Comparison of ENCODE assay signal across 13 cellular contexts in genomic region chr20:44635877-44636276, GRCh38. TPM values are rescaled to one million over a fixed set of nuclear protein-coding genes. Genes with fewer than 3 reads are reported as not detected.
A peak's percentile ranks its signal among the peaks of the same experiment; 100 is the strongest.
DNase-seq lines count a peak whose midpoint lies in the region; ATAC-seq and TF ChIP-seq lines count a peak whose summit lies in the region.
"Had no signal": no experiment of that assay in that cellular context is flagged by ENCODE, and none has a peak within 500 bp of the region (broad histone marks: within the 10 kb centered on the region; RNA-seq: fewer than 3 reads in every experiment).

No MANE protein-coding gene starts in this region.

- no peaks in the 10 kb centered on the region for H3K9me3 ChIP-seq in RWPE2 (ENCODE audit: severe bottlenecking)

- no peaks in the 10 kb centered on the region for H3K27me3 Mint-ChIP-seq in activated naive CD4-positive, alpha-beta T cell treated with anti-CD3 and anti-CD28 coated beads, Interleukin-2, amount 50 U/mL, for 24 hours
- no peaks in the 10 kb centered on the region for H3K27me3 Mint-ChIP-seq in natural killer cell (ENCODE audit: low read depth in 2 of 2)
- H3K27me3 Mint-ChIP-seq in natural killer cell treated with Interleukin-12 subunit alpha and Interleukin-12 subunit beta and Interleukin-15 and Interleukin-18, amount 100 ng/mL, for 72 hours: no peaks in the 10 kb centered on the region
- H3K27me3 Mint-ChIP-seq: B cell had no signal

- DNase-seq in activated naive CD4-positive, alpha-beta T cell treated with anti-CD3 and anti-CD28 coated beads, Interleukin-2, amount 50 U/mL, for 16 hours: no peak
- DNase-seq in natural killer cell: no peak
- no peak for DNase-seq in natural killer cell treated with Interleukin-12 subunit alpha and Interleukin-12 subunit beta and Interleukin-15 and Interleukin-18, amount 100 ng/mL, for 72 hours (ENCODE audit: low spot score)
- DNase-seq in RWPE2 (ENCODE audit: low spot score): peak; percentile 75
- DNase-seq in midbrain (lab: John Stamatoyannopoulos, UW): no peak
- no peak for DNase-seq in HuH-7.5 (ENCODE audit: low spot score)
- DNase-seq: Calu3; CD8-positive, alpha-beta T cell; H9 had no signal

- no peaks in the 10 kb centered on the region for H3K9me3 Mint-ChIP-seq in activated naive CD4-positive, alpha-beta T cell treated with anti-CD3 and anti-CD28 coated beads, Interleukin-2, amount 50 U/mL, for 24 hours
- no peaks in the 10 kb centered on the region for H3K9me3 Mint-ChIP-seq in natural killer cell
- no peaks in the 10 kb centered on the region for H3K9me3 Mint-ChIP-seq in natural killer cell treated with Interleukin-12 subunit alpha and Interleukin-12 subunit beta and Interleukin-15 and Interleukin-18, amount 100 ng/mL, for 72 hours
- H3K9me3 Mint-ChIP-seq: CD8-positive, alpha-beta T cell had no signal

- no peak overlapping the region for H3K27ac ChIP-seq in RWPE2 (ENCODE audit: poor library complexity, severe bottlenecking)

- H3K36me3 ChIP-seq in RWPE2 (ENCODE audit: low read depth): peaks cover 18% of the 10 kb centered on the region

- no peak overlapping the region for H3K4me3 Mint-ChIP-seq in activated naive CD4-positive, alpha-beta T cell treated with anti-CD3 and anti-CD28 coated beads, Interleukin-2, amount 50 U/mL, for 24 hours
- no peak overlapping the region for H3K4me3 Mint-ChIP-seq in natural killer cell
- H3K4me3 Mint-ChIP-seq in natural killer cell treated with Interleukin-12 subunit alpha and Interleukin-12 subunit beta and Interleukin-15 and Interleukin-18, amount 100 ng/mL, for 72 hours: no peak overlapping the region
- H3K4me3 Mint-ChIP-seq: B cell; CD8-positive, alpha-beta T cell; H9 had no signal

- ATAC-seq in natural killer cell: no peak
- ATAC-seq in natural killer cell treated with Interleukin-12 subunit alpha and Interleukin-12 subunit beta and Interleukin-15 and Interleukin-18, amount 100 ng/mL, for 72 hours: no peak
- no peak for ATAC-seq in RWPE2 (ENCODE audit: low read depth)
- ATAC-seq: CD8-positive, alpha-beta T cell; HepG2 had no signal

- H3K4me1 ChIP-seq in RWPE2 (ENCODE audit: insufficient read depth, poor library complexity, severe bottlenecking): no peaks in the 10 kb centered on the region

- H3K27ac Mint-ChIP-seq in activated naive CD4-positive, alpha-beta T cell treated with anti-CD3 and anti-CD28 coated beads, Interleukin-2, amount 50 U/mL, for 24 hours: peak overlapping the region; percentile 55
- peak overlapping the region; percentile 20 to 50 for H3K27ac Mint-ChIP-seq in natural killer cell
- H3K27ac Mint-ChIP-seq in natural killer cell treated with Interleukin-12 subunit alpha and Interleukin-12 subunit beta and Interleukin-15 and Interleukin-18, amount 100 ng/mL, for 72 hours: peak overlapping the region in 1 of 2 donors; percentile 51
- H3K27ac Mint-ChIP-seq: B cell; CD8-positive, alpha-beta T cell; H9 had no signal

- TF ChIP-seq CTCF in natural killer cell (IDR thresholded peaks at IDR 0.05) (no peak), RWPE2 (IDR thresholded peaks at IDR 0.05; ENCODE audit: poor library complexity, severe bottlenecking) (no peak)

- H3K27me3 ChIP-seq in RWPE2 (ENCODE audit: insufficient read depth, poor library complexity, severe bottlenecking): no peaks in the 10 kb centered on the region
- H3K27me3 ChIP-seq: BLaER1 treated with 17β-estradiol and CSF1 and Interleukin-3, amounts not matched to agents 10 nM and 100 nM had no signal

- H3K4me3 ChIP-seq in RWPE2 (ENCODE audit: severe bottlenecking): no peak overlapping the region
- H3K4me3 ChIP-seq: BLaER1 treated with 17β-estradiol and CSF1 and Interleukin-3, amounts not matched to agents 10 nM and 100 nM had no signal

- peaks cover 5% of the 10 kb centered on the region for H3K4me1 Mint-ChIP-seq in activated naive CD4-positive, alpha-beta T cell treated with anti-CD3 and anti-CD28 coated beads, Interleukin-2, amount 50 U/mL, for 24 hours
- peaks cover 34 to 44% of the 10 kb centered on the region in 2 donors for H3K4me1 Mint-ChIP-seq in natural killer cell
- H3K4me1 Mint-ChIP-seq in natural killer cell treated with Interleukin-12 subunit alpha and Interleukin-12 subunit beta and Interleukin-15 and Interleukin-18, amount 100 ng/mL, for 72 hours (ENCODE audit: low read depth in 2 of 2): peaks cover 21 to 36% of the 10 kb centered on the region in 2 donors

- intact Hi-C loops in natural killer cell (cut with micrococcal nuclease): no loop called here

- H3K36me3 Mint-ChIP-seq in activated naive CD4-positive, alpha-beta T cell treated with anti-CD3 and anti-CD28 coated beads, Interleukin-2, amount 50 U/mL, for 24 hours: peaks cover 12% of the 10 kb centered on the region
- H3K36me3 Mint-ChIP-seq in natural killer cell: no peaks in the 10 kb centered on the region
- H3K36me3 Mint-ChIP-seq in natural killer cell treated with Interleukin-12 subunit alpha and Interleukin-12 subunit beta and Interleukin-15 and Interleukin-18, amount 100 ng/mL, for 72 hours: peaks cover 6% of the 10 kb centered on the region

RNA-seq across cellular contexts. Expression of gene ADA, which starts 15.6 kb away (rescaled TPM):
- total RNA-seq in natural killer cell: 10 to 100 TPM; 71.7 to 94.2 (median 73.9) TPM
- total RNA-seq in natural killer cell treated with Interleukin-12 subunit alpha and Interleukin-12 subunit beta and Interleukin-15 and Interleukin-18, amount 100 ng/mL, for 72 hours: 10 to 100 TPM; 31.9 to 42.7 TPM

RNA-seq across cellular contexts. Expression of gene PKIG, which starts 53.5 kb away (rescaled TPM):
- total RNA-seq in natural killer cell: 1 to 10 TPM in 2 of 3 donors, under 1 TPM in 1; 0.82 to 1.5 (median 1.5) TPM
- total RNA-seq in natural killer cell treated with Interleukin-12 subunit alpha and Interleukin-12 subunit beta and Interleukin-15 and Interleukin-18, amount 100 ng/mL, for 72 hours: 1 to 10 TPM; 2.4 to 3.4 TPM
